ENCODE assay signal across 8 cellular contexts in genomic region chr21:25561668-25562641, GRCh38. TPM values are rescaled to one million over a fixed set of nuclear protein-coding genes. Genes with fewer than 3 reads are reported as not detected.
DNase-seq lines count a peak whose midpoint lies in the region; ATAC-seq and TF ChIP-seq lines count a peak whose summit lies in the region.

No MANE protein-coding gene starts in this region.

- peak overlapping the region; percentile 71 for H3K4me3 ChIP-seq in BJ (ENCODE audit: low read depth, low read length)
- H3K4me3 ChIP-seq in astrocyte of the spinal cord (ENCODE audit: low read depth, low read length) = peak overlapping the region; percentile 59

- peak overlapping the region; percentile 81 to 91 (median 87) for H3K27ac Mint-ChIP-seq in immature natural killer cell

- no peaks in the 10 kb centered on the region for H3K9me3 Mint-ChIP-seq in immature natural killer cell

- H3K4me1 Mint-ChIP-seq in immature natural killer cell = peaks cover 36 to 54% of the 10 kb centered on the region in 2 donors

- H3K27me3 ChIP-seq in BJ (ENCODE audit: control insufficient read depth, insufficient read depth, low read length) = no peaks in the 10 kb centered on the region

- TF ChIP-seq CTCF in BJ (IDR thresholded peaks at IDR 0.05; ENCODE audit: insufficient read depth, low read depth, low read length) (peak; percentile 38), astrocyte of the spinal cord (IDR thresholded peaks at IDR 0.05; ENCODE audit: low read depth, low read length) (peak; percentile 34)

- peak overlapping the region; percentile 89 to 99 (median 94) for H3K4me3 Mint-ChIP-seq in immature natural killer cell

- H3K36me3 ChIP-seq in BJ (ENCODE audit: control insufficient read depth, insufficient read depth, low read length) = peaks cover 1% of the 10 kb centered on the region; the same call in 1 of the 2 replicates

- CTCF ChIA-PET in BJ (lab: Yijun Ruan, JAX) = no interaction called here

- H3K27me3 Mint-ChIP-seq in immature natural killer cell (ENCODE audit: low read depth in 3 of 3) = peaks cover 0 to 11% (median 6%) of the 10 kb centered on the region in 3 donors

- POLR2A ChIA-PET in BJ (lab: Charles Lee) = no interaction called here

- H3K36me3 Mint-ChIP-seq in immature natural killer cell = peaks cover 0 to 4% (median 0%) of the 10 kb centered on the region in 3 donors

- DNase-seq in BJ (ENCODE audit: low read depth) (peak; percentile 11), T1000 (lab: John Stamatoyannopoulos, UW) (peak; percentile 75), astrocyte of the spinal cord (ENCODE audit: low read depth, low spot score) (peak; percentile 87), immature natural killer cell (peak; percentile 56 to 69 (median 59)), NCI-H510A (lab: John Stamatoyannopoulos, UW) (no peak)
- DNase-seq in stimulated activated CD4-positive, alpha-beta T cell treated with anti-CD3 and anti-CD28 coated beads, Interleukin-1b, Interleukin-23, amount 100 ng/mL, for 1 hour (ENCODE audit: low read depth in 2 of 2) = peak; percentile 23 to 80

- in situ Hi-C loops in astrocyte of the spinal cord (cut with HindIII; ENCODE audit: low sequenced_read_pairs) = no loop called here

- ATAC-seq in GM19455 (IDR thresholded peaks at IDR 0.05; ENCODE audit: unreplicated experiment) (peak; percentile 45), HG03571 (IDR thresholded peaks at IDR 0.05; ENCODE audit: unreplicated experiment) (peak; percentile 40)

RNA-seq across cellular contexts. Expression of gene MRPL39, which starts 45.3 kb away (rescaled TPM):
- polyA plus RNA-seq in BJ (2011; rRNA removed) (11.6 and 26.4 TPM in 2 replicates), immature natural killer cell (10 to 100 TPM; 20.2 to 33.0 (median 22.8) TPM)
- 6.2 and 6.7 TPM in 2 replicates for polyA minus RNA-seq in BJ (2011; rRNA and poly(A)+ RNA removed)
